Comparison of ENCODE assay signal across 26 cellular contexts in genomic region chr2:123098618-123099017, GRCh38.
A peak's percentile ranks its signal among the peaks of the same experiment; 100 is the strongest.
DNase-seq lines count a peak whose midpoint lies in the region; ATAC-seq, FAIRE-seq and TF ChIP-seq lines count a peak whose summit lies in the region.
"Had no signal": no experiment of that assay in that cellular context is flagged by ENCODE, and none has a peak within 500 bp of the region (broad histone marks: within the 10 kb centered on the region; RNA-seq: fewer than 3 reads in every experiment).

No MANE protein-coding gene starts in this region.

- no peak for TF ChIP-seq POLR2A in H1 (IDR thresholded peaks at IDR 0.05; ENCODE audit: control extremely low read depth in 1 of 2, low read depth in 2 of 2, low read length in 2 of 2)

- no peaks in the 10 kb centered on the region for H3K79me1 ChIP-seq in H1 (ENCODE audit: low read depth, low read length)
- H3K79me1 ChIP-seq in neuronal stem cell (ENCODE audit: low read depth, low read length), result no peaks in the 10 kb centered on the region

- no peak overlapping the region for H3K4ac ChIP-seq in H1 (replicated peaks; ENCODE audit: insufficient read length, low read depth, low read length)
- H3K4ac ChIP-seq in neuronal stem cell (ENCODE audit: low read length), result no peak overlapping the region

- no peak overlapping the region for H3K56ac ChIP-seq in H1 (replicated peaks; ENCODE audit: insufficient read length, low read depth, low read length)

- H3K79me2 ChIP-seq in Loucy (ENCODE audit: insufficient read depth, low read length) (no peaks in the 10 kb centered on the region), PC-3 (ENCODE audit: low read length) (no peaks in the 10 kb centered on the region), H1 (ENCODE audit: control insufficient read depth in 1 of 2, insufficient read depth in 2 of 2, low read length in 2 of 2) (no peaks in the 10 kb centered on the region)

- H3K4me1 ChIP-seq in Loucy (ENCODE audit: insufficient read depth, low read length, poor library complexity, severe bottlenecking) (no peaks in the 10 kb centered on the region), PC-3 (ENCODE audit: insufficient read depth, low read length) (peaks cover 29% of the 10 kb centered on the region), H1 (replicated peaks in 1 of 4; ENCODE audit: control insufficient read depth in 3 of 4, insufficient read depth in 4 of 4, low read length in 3 of 4) (no peaks in the 10 kb centered on the region), neuronal stem cell (ENCODE audit: control insufficient read depth in 2 of 2, insufficient read depth in 1 of 2, low read depth in 1 of 2, low read length in 2 of 2) (peaks cover 0 to 3% of the 10 kb centered on the region in 2 donors), SJCRH30 (no peaks in the 10 kb centered on the region)
- H3K4me1 ChIP-seq: BE2C, Caco-2 had no signal

- no peak for TF ChIP-seq RAD21 in H1 (IDR thresholded peaks at IDR 0.05 in 1 of 2, conservative IDR thresholded peaks at IDR 0.05 in 1 of 2; ENCODE audit: low read depth in 2 of 2, low read length in 2 of 2)

- H2AFZ ChIP-seq in Loucy (ENCODE audit: low read length) (peak overlapping the region; percentile 57; the same call in 1 of the 2 replicates), PC-3 (ENCODE audit: low read length) (no peak overlapping the region), H1 (ENCODE audit: low read length) (0 out of 2 replicates have a peak overlapping the region, but pooled peaks have one; percentile 47), neuronal stem cell (ENCODE audit: low read length) (peak overlapping the region; percentile 54)
- H2AFZ ChIP-seq: GM23248 had no signal

- H4K20me1 ChIP-seq in Loucy (ENCODE audit: insufficient read depth, low read length, poor library complexity, severe bottlenecking) (no peaks in the 10 kb centered on the region), PC-3 (ENCODE audit: low read length) (no peaks in the 10 kb centered on the region), H1 (replicated peaks in 1 of 2; ENCODE audit: control insufficient read depth in 1 of 2, insufficient read depth in 2 of 2, low read length in 2 of 2) (no peaks in the 10 kb centered on the region)

- TF ChIP-seq CTCF in Loucy (conservative IDR thresholded peaks at IDR 0.05; ENCODE audit: low read length) (no peak), PC-3 (conservative IDR thresholded peaks at IDR 0.05; ENCODE audit: low read depth, low read length) (no peak), H1 (IDR thresholded peaks at IDR 0.05; ENCODE audit: control extremely low read depth in 1 of 3, insufficient read depth in 1 of 3, low read depth in 1 of 3, low read length in 3 of 3) (no peak), GM10248 (IDR thresholded peaks at IDR 0.05; ENCODE audit: control extremely low read depth, extremely low read depth, low read depth, missing control alignments) (no peak)

- H4K5ac ChIP-seq in H1 (ENCODE audit: insufficient read length, low read depth, low read length), result no peak overlapping the region

- H2BK5ac ChIP-seq in H1 (ENCODE audit: low read depth, low read length) (no peak overlapping the region), neuronal stem cell (ENCODE audit: low read length) (no peak overlapping the region)

- FAIRE-seq in H1 (lab: Jason Lieb, UNC), result no peak
- FAIRE-seq: A204.1, D721Med, GM12891, HTR-8/SVneo, K562 had no signal

- no peaks in the 10 kb centered on the region for H3K23me2 ChIP-seq in H1 (ENCODE audit: low read depth, low read length)

- no peaks in the 10 kb centered on the region for H3K9me2 ChIP-seq in Loucy (replicated peaks; ENCODE audit: low read depth, low read length)
- no peaks in the 10 kb centered on the region for H3K9me2 ChIP-seq in PC-3 (replicated peaks; ENCODE audit: low read length)

- no peak overlapping the region for H2BK12ac ChIP-seq in H1 (ENCODE audit: low read depth, low read length)
- H2BK12ac ChIP-seq in neuronal stem cell (ENCODE audit: low read length), result no peak overlapping the region

- H3K4me2 ChIP-seq in Loucy (ENCODE audit: low read depth, low read length, poor library complexity, severe bottlenecking), result peak overlapping the region; percentile 16
- H3K4me2 ChIP-seq in PC-3 (ENCODE audit: low read length), result peak overlapping the region; percentile 31
- H3K4me2 ChIP-seq in H1 (ENCODE audit: insufficient read depth in 1 of 2, low read depth in 2 of 2, low read length in 2 of 2), result no peak overlapping the region
- no peak overlapping the region for H3K4me2 ChIP-seq in neuronal stem cell (ENCODE audit: insufficient read depth, low read length, poor library complexity, severe bottlenecking)

- H2BK15ac ChIP-seq in H1 (ENCODE audit: low read length) (no peak overlapping the region), neuronal stem cell (ENCODE audit: low read length) (no peak overlapping the region)

- intact Hi-C loops in PC-3 (cut with micrococcal nuclease), result loop anchor here (5.0 to 10.0 kb wide), 3 partner anchors 136 to 416 kb away; no protein-coding TSS in a partner anchor

- no peak overlapping the region for H3K14ac ChIP-seq in H1 (ENCODE audit: insufficient read length)
- H3K14ac ChIP-seq in neuronal stem cell (ENCODE audit: low read length), result no peak overlapping the region

- CTCF ChIA-PET in PC-3 (lab: Charles Lee), result no interaction called here
- CTCF ChIA-PET in H1 (lab: Charles Lee; ENCODE audit: partially characterized antibody), result interaction anchor here (0.7 kb wide), 1 partner anchor 148 kb away, joined by 4 read pairs; no protein-coding TSS in a partner anchor
- CTCF ChIA-PET in GM10248 (lab: Yijun Ruan, JAX), result interaction anchor here (0.8 kb wide), 1 partner anchor 9 kb away, joined by 3 read pairs; no protein-coding TSS in a partner anchor

- H3K27ac ChIP-seq in PC-3 (ENCODE audit: low read length) (peak overlapping the region; percentile 77), H1 (ENCODE audit: low read depth, low read length) (no peak overlapping the region), neuronal stem cell (replicated peaks; ENCODE audit: low read length) (no peak overlapping the region), SJCRH30 (no peak overlapping the region)
- H3K27ac ChIP-seq: GM23248 had no signal

- H2BK120ac ChIP-seq in H1 (replicated peaks; ENCODE audit: low read depth, low read length) (no peak overlapping the region), neuronal stem cell (ENCODE audit: low read depth, low read length) (no peak overlapping the region)

- no peak overlapping the region for H2BK20ac ChIP-seq in H1 (ENCODE audit: low read length)

- TF ChIP-seq EP300 in H1 (IDR thresholded peaks at IDR 0.05; ENCODE audit: borderline replicate concordance in 1 of 2, low read depth in 2 of 2, low read length in 2 of 2), result no peak

- DNase-seq in PC-3 (peak; percentile 76), H1 (ENCODE audit: low read depth in 1 of 2, low spot score in 2 of 2) (no peak), neuronal stem cell (ENCODE audit: low spot score) (no peak), SJCRH30 (no peak), iPS-NIHi7 (ENCODE audit: extremely low spot score) (no peak), GM10248 (ENCODE audit: extremely low spot score) (no peak), DMS153 (lab: John Stamatoyannopoulos, UW) (no peak)
- DNase-seq: ACHN; BE2C; C1 segment of cervical spinal cord; Caco-2; CD4-positive, CD25-positive, alpha-beta regulatory T cell; CD8-positive, alpha-beta memory T cell; DMS79 treated with DMSO at 0.1 percent for 48 hours; GF-D8; GM23248; H7; HFFc6; IMR-90 had no signal

- no peak overlapping the region for H3K18ac ChIP-seq in H1 (ENCODE audit: extremely low read depth, low read length)
- no peak overlapping the region for H3K18ac ChIP-seq in neuronal stem cell (ENCODE audit: low read length)

- peak; percentile 82 for ATAC-seq in PC-3
- ATAC-seq: HCT116, K562 had no signal

- H3K36me3 ChIP-seq in Loucy (ENCODE audit: insufficient read depth, low read length) (no peaks in the 10 kb centered on the region), PC-3 (ENCODE audit: low read depth, low read length) (no peaks in the 10 kb centered on the region), H1 (ENCODE audit: control insufficient read depth in 2 of 4, insufficient read depth in 4 of 4, low read length in 3 of 4) (no peaks in the 10 kb centered on the region), neuronal stem cell (replicated peaks in 1 of 2; ENCODE audit: control insufficient read depth in 2 of 2, insufficient read depth in 2 of 2, low read length in 2 of 2) (no peaks in the 10 kb centered on the region), SJCRH30 (no peaks in the 10 kb centered on the region)
- H3K36me3 ChIP-seq: BE2C had no signal

- H2AK5ac ChIP-seq in H1 (ENCODE audit: low read depth, low read length), result no peak overlapping the region
- H2AK5ac ChIP-seq in neuronal stem cell (ENCODE audit: low read depth, low read length), result no peak overlapping the region

- H3K9me3 ChIP-seq in Loucy (ENCODE audit: insufficient read depth, low read depth, low read length) (no peaks in the 10 kb centered on the region), PC-3 (ENCODE audit: low read length) (no peaks in the 10 kb centered on the region), H1 (ENCODE audit: insufficient read depth in 2 of 2, low read depth in 1 of 2, low read length in 1 of 2) (no peaks in the 10 kb centered on the region), neuronal stem cell (replicated peaks in 1 of 2; ENCODE audit: control insufficient read depth in 2 of 2, insufficient read depth in 1 of 2, low read depth in 1 of 2, low read length in 2 of 2) (no peaks in the 10 kb centered on the region), SJCRH30 (replicated peaks) (no peaks in the 10 kb centered on the region)
- H3K9me3 ChIP-seq: BE2C, Caco-2 had no signal

- H3K4me3 ChIP-seq in Loucy (ENCODE audit: low read length, poor library complexity, severe bottlenecking) (no peak overlapping the region), PC-3 (ENCODE audit: low read length) (no peak overlapping the region), H1 (ENCODE audit: extremely low read depth in 1 of 4, insufficient read depth in 2 of 4, low read depth in 3 of 4, low read length in 4 of 4) (no peak overlapping the region), neuronal stem cell (ENCODE audit: low read length in 2 of 2) (no peak overlapping the region), SJCRH30 (no peak overlapping the region)
- H3K4me3 ChIP-seq: GM23248, K562 had no signal

- POLR2A ChIA-PET in PC-3 (lab: Charles Lee; ENCODE audit: unreplicated experiment) (no interaction called here), H1 (lab: Charles Lee; ENCODE audit: partially characterized antibody) (no interaction called here), GM10248 (lab: Yijun Ruan, JAX) (no interaction called here)

- H4K91ac ChIP-seq in H1 (replicated peaks; ENCODE audit: insufficient read length, low read length) (no peak overlapping the region), neuronal stem cell (ENCODE audit: low read depth, low read length, poor library complexity) (no peak overlapping the region)

- H3K23ac ChIP-seq in H1 (ENCODE audit: insufficient read length) (no peak overlapping the region), neuronal stem cell (ENCODE audit: low read depth, low read length, poor library complexity) (no peak overlapping the region)

- H3K27me3 ChIP-seq in Loucy (ENCODE audit: insufficient read depth, low read length, poor library complexity, severe bottlenecking) (no peaks in the 10 kb centered on the region), PC-3 (ENCODE audit: low read length) (no peaks in the 10 kb centered on the region), H1 (replicated peaks in 1 of 4; ENCODE audit: control insufficient read depth in 3 of 4, extremely low read depth in 1 of 4, insufficient read depth in 3 of 4, low read length in 3 of 4) (no peaks in the 10 kb centered on the region), neuronal stem cell (ENCODE audit: control insufficient read depth in 3 of 3, insufficient read depth in 3 of 3, low read depth in 1 of 3, low read length in 3 of 3) (no peaks in the 10 kb centered on the region), SJCRH30 (no peaks in the 10 kb centered on the region; the same call in 1 of the 2 replicates)
- H3K27me3 ChIP-seq: BE2C had no signal

- H3F3A ChIP-seq in Loucy (ENCODE audit: low read depth), result no peaks in the 10 kb centered on the region
- H3F3A ChIP-seq in PC-3 (ENCODE audit: low read length, unreplicated experiment), result no peaks in the 10 kb centered on the region

- H4K8ac ChIP-seq in H1 (ENCODE audit: extremely low read depth, insufficient read depth, low read length), result no peak overlapping the region
- no peak overlapping the region for H4K8ac ChIP-seq in neuronal stem cell (ENCODE audit: low read depth, low read length)

- BruUV-seq in PC-3 (replicated peaks; lab: Mats Ljungman, UMichigan), result no TSS peak

- H3K9ac ChIP-seq in Loucy (ENCODE audit: low read depth, low read length, poor library complexity, severe bottlenecking) (no peak overlapping the region), PC-3 (ENCODE audit: low read length) (peak overlapping the region; percentile 37; the same call in 1 of the 2 replicates), H1 (replicated peaks in 1 of 4; ENCODE audit: extremely low read depth in 1 of 4, low read depth in 3 of 4, low read length in 3 of 4) (no peak overlapping the region), neuronal stem cell (ENCODE audit: low read depth, low read length, poor library complexity) (no peak overlapping the region)
- H3K9ac ChIP-seq: GM23248 had no signal

Comparison
In these comparisons a context has a peak if more than half of its experiments do, and no peak if none do; other contexts are left out.
1. H3K4me2 ChIP-seq: peak in Loucy (single experiment) and PC-3 (single experiment); none in H1 (0 of 2) and neuronal stem cell (single experiment).